In the genomic region with DNA sequence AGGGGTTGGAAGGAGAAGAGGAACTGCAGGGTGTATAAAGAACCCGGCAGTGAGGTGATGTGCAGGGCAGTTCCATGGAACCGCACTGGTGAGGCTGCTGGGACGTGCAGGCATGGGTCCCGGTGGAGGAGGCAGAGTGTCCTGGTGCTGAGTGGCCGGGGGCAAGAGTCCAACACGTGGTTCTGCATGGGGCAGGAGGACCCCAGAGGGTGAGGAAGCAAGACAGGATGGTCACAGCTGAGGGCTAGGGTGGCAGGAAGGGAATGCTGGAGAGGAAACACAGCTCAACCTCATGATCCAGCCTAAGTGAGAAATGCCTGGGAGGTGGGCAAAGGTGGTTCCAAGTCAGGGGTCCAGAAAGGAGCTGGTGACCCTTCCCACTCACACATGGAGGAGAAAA, we compare ENCODE assay signal across 19 cellular contexts.
"Had no signal": no experiment of that assay in that cellular context is flagged by ENCODE, and none has a peak within 500 bp of the region (broad histone marks: within the 10 kb centered on the region; RNA-seq: fewer than 3 reads in every experiment).

No MANE protein-coding gene starts in this region.

- H3K36me3 ChIP-seq: transverse colon had no signal

- H3K4me3 ChIP-seq: body of pancreas, mucosa of descending colon, SK-N-MC, transverse colon had no signal

- ATAC-seq: activated T-helper 17 cell treated with anti-CD3 and anti-CD28 coated beads, Interleukin-2, amount 50 U/mL, for 72 hours; body of pancreas; foreskin keratinocyte; mucosa of descending colon; naive thymus-derived CD8-positive, alpha-beta T cell had no signal

- H3K4me1 ChIP-seq: body of pancreas, foreskin keratinocyte had no signal

- H3K27ac ChIP-seq: body of pancreas, foreskin keratinocyte, SK-N-MC had no signal

- H3K27me3 ChIP-seq: body of pancreas, transverse colon had no signal

- H3K9me3 ChIP-seq: mucosa of descending colon, transverse colon had no signal

- DNase-seq: activated CD4-positive, alpha-beta T cell treated with anti-CD3 and anti-CD28 coated beads, Interleukin-2, amount 50 U/mL, for 4 hours; activated CD4-positive, CD25-positive, alpha-beta regulatory T cell treated with anti-CD3 and anti-CD28 coated beads, Interleukin-2, amount 50 U/mL, for 72 hours; activated naive CD4-positive, alpha-beta T cell treated with anti-CD3 and anti-CD28 coated beads for 36 hours; body of pancreas; cortex of kidney; effector CD4-positive, alpha-beta T cell; kidney glomerular epithelial cell; mucosa of descending colon; naive thymus-derived CD8-positive, alpha-beta T cell; posterior cingulate gyrus; retina; small intestine; stimulated activated CD4-positive, alpha-beta T cell treated with anti-CD3 and anti-CD28 coated beads, Interleukin-4, amount 100 ng/mL, for 24 hours; stimulated activated naive CD4-positive, alpha-beta T cell; T-helper 9 cell; transverse colon had no signal
